Comparison of ENCODE assay signal across 1 cellular context in the genomic region with DNA sequence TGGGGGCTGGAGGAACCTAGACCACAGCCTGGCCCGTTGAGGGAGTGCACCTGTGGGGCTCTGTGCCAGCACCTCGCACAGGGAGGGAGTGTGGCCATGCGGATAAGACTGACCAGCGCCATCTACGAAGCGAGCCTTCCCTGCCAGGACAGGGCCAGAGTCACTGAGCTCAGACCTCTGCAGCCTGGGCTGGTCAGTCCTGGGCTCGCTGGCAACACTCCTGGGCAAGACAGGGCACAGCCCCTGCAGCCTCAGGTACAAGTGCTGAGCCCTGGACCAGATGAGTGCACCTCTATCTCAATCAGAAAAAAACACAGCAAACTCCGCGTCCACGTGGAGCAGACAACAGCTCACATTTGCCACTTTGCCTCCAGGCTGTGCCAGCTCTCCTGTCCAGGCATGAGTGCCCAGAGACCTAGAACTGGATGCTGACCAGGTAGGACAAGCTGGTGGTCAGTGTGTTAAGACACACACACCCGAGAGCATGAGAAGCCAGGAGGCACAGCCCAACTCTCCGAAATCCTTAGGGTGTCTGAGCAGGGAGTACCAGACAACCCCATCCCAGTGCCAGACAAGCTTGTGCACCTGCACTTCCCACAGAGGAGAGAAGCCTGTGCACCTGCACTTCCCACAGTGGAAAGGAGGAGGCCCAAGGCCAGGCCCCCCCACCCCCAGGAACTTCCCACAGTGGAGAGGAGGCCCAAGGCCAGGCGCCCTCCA.
TF ChIP-seq lines count a peak whose summit lies in the region.

No MANE protein-coding gene starts in this region.

TF ChIP-seq in SK-N-SH, 30 proteins besides CTCF, POLR2A, EP300 and RAD21 (continued from another document):
- TF ChIP-seq, protein P1, sequence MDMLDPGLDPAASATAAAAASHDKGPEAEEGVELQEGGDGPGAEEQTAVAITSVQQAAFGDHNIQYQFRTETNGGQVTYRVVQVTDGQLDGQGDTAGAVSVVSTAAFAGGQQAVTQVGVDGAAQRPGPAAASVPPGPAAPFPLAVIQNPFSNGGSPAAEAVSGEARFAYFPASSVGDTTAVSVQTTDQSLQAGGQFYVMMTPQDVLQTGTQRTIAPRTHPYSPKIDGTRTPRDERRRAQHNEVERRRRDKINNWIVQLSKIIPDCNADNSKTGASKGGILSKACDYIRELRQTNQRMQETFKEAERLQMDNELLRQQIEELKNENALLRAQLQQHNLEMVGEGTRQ (IDR thresholded peaks at IDR 0.05; ENCODE audit: borderline replicate concordance, low read depth, low read length) = no peak
- TF ChIP-seq MEF2A (IDR thresholded peaks at IDR 0.05; ENCODE audit: borderline replicate concordance, low read depth) (no peak), EZH2phosphoT487 (IDR thresholded peaks at IDR 0.05; ENCODE audit: borderline replicate concordance, low read depth) (no peak), GABPA (IDR thresholded peaks at IDR 0.05; ENCODE audit: low read depth) (no peak), FOXJ3 (CRISPR knock-in tag; IDR thresholded peaks at IDR 0.05) (no peak), TAF1 (IDR thresholded peaks at IDR 0.05; ENCODE audit: borderline replicate concordance, low read depth, low read length) (no peak), FOXM1 (IDR thresholded peaks at IDR 0.05; ENCODE audit: low read depth) (no peak), MXI1 (IDR thresholded peaks at IDR 0.05; ENCODE audit: low read depth, low read length) (no peak), TCF12 (IDR thresholded peaks at IDR 0.05) (no peak), YY1 (IDR thresholded peaks at IDR 0.05; ENCODE audit: low read depth) (no peak), RFX5 (IDR thresholded peaks at IDR 0.05; ENCODE audit: low read length) (no peak), CHD2 (IDR thresholded peaks at IDR 0.05; ENCODE audit: low read length, partially characterized antibody) (no peak)
- TF ChIP-seq, protein P2, sequence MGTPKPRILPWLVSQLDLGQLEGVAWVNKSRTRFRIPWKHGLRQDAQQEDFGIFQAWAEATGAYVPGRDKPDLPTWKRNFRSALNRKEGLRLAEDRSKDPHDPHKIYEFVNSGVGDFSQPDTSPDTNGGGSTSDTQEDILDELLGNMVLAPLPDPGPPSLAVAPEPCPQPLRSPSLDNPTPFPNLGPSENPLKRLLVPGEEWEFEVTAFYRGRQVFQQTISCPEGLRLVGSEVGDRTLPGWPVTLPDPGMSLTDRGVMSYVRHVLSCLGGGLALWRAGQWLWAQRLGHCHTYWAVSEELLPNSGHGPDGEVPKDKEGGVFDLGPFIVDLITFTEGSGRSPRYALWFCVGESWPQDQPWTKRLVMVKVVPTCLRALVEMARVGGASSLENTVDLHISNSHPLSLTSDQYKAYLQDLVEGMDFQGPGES (IDR thresholded peaks at IDR 0.05; ENCODE audit: low read depth, low read length) = no peak
